ENCODE assay signal across 2 cellular contexts in the genomic region with DNA sequence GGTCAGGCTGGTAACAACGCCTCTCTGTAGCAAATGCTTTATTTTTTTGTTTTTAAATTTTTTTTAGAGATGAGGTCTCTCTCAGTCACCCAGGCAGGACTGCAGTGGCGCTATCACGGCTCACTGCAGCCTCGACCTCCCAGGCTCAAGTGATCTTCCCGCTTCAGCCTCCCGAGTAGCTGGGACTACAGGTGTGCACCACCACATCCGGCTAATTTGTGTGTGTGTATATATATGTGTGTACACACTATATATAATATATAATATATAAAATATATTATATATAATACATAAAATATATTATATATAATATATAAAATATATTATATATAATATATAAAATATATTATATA.
TF ChIP-seq lines count a peak whose summit lies in the region.

No MANE protein-coding gene starts in this region.

TF ChIP-seq in WTC11, 78 proteins besides CTCF, POLR2A, EP300 and RAD21:
- peak; percentile 52; the same call in 1 of the 2 replicates for TF ChIP-seq HMGA2 (CRISPR knock-in tag; IDR thresholded peaks at IDR 0.05)
TF ChIP-seq in WTC11: peak in this region for 1; not testable (repeated sequence) for 77.

TF ChIP-seq in K562, 482 proteins besides CTCF, POLR2A, EP300 and RAD21:
- peak; percentile 72; the same call in 1 of the 2 replicates for TF ChIP-seq ZBTB33 (CRISPR knock-in tag; IDR thresholded peaks at IDR 0.05)
